Comparison of ENCODE assay signal across 24 cellular contexts in genomic region chr20:22723659-22724058, GRCh38.
DNase-seq lines count a peak whose midpoint lies in the region; ATAC-seq and TF ChIP-seq lines count a peak whose summit lies in the region.
"Had no signal": no experiment of that assay in that cellular context is flagged by ENCODE, and none has a peak within 500 bp of the region (broad histone marks: within the 10 kb centered on the region; RNA-seq: fewer than 3 reads in every experiment).

No MANE protein-coding gene starts in this region.

- no peaks in the 10 kb centered on the region for H3K9me3 ChIP-seq in left lung

- H3K27me3 ChIP-seq in left lung, result no peaks in the 10 kb centered on the region

- CTCF ChIA-PET in AG04449 (lab: Yijun Ruan, JAX) (interaction anchor here (0.9 to 1.2 kb wide), 3 partner anchors 31 to 617 kb away, joined by 3 to 5 read pairs (median 3); no protein-coding TSS in a partner anchor), RWPE1 (lab: Yijun Ruan, JAX) (interaction anchor here (0.6 to 1.0 kb wide), 4 partner anchors 32 to 1995 kb away, joined by 3 to 7 read pairs (median 4); no protein-coding TSS in a partner anchor)

- intact Hi-C loops in left lung (cut with DNase I), result no loop called here

- TF ChIP-seq CTCF in AG04449 (IDR thresholded peaks at IDR 0.05; ENCODE audit: insufficient read depth, low read length, missing control alignments) (no peak), LNCaP clone FGC (IDR thresholded peaks at IDR 0.05; ENCODE audit: control insufficient read depth, extremely low read depth, insufficient read depth) (peak; percentile 18; the same call in 1 of the 2 replicates), choroid plexus epithelial cell (conservative IDR thresholded peaks at IDR 0.05; ENCODE audit: low read depth, low read length) (peak; percentile 29), left lung (IDR thresholded peaks at IDR 0.05) (no peak), RWPE1 (conservative IDR thresholded peaks at IDR 0.05; ENCODE audit: low read depth) (no peak)

- H3K4me3 ChIP-seq in AG04449 (ENCODE audit: low read depth, low read length) (no peak overlapping the region), LNCaP clone FGC (ENCODE audit: low read depth, low read length) (no peak overlapping the region), choroid plexus epithelial cell (ENCODE audit: low read depth, low read length) (no peak overlapping the region), left lung (no peak overlapping the region)
- H3K4me3 ChIP-seq: skin epidermis had no signal

- peaks cover 0 to 18% of the 10 kb centered on the region in 2 donors for H3K4me1 ChIP-seq in left lung

- peak; percentile 85 for ATAC-seq in left lung
- ATAC-seq: esophagus mucosa, HCT116, WTC11 had no signal

- POLR2A ChIA-PET in AG04449 (lab: Yijun Ruan, JAX), result interaction anchor here (1.2 kb wide), 1 partner anchor 626 kb away, joined by 3 read pairs; no protein-coding TSS in a partner anchor
- POLR2A ChIA-PET in RWPE1 (lab: Yijun Ruan, JAX; ENCODE audit: low non-redundant PET), result no interaction called here

- DNase-seq in AG04449 (ENCODE audit: low read depth, low spot score) (peak; percentile 7), LNCaP clone FGC (ENCODE audit: low read depth) (no peak), choroid plexus epithelial cell (ENCODE audit: low read depth) (peak; percentile 72), left lung (no peak), RWPE1 (ENCODE audit: low spot score) (no peak), D341Med (ENCODE audit: low spot score) (no peak), cerebellar cortex (ENCODE audit: low spot score) (no peak), RKO (ENCODE audit: low spot score) (no peak)
- DNase-seq: activated CD4-positive, alpha-beta T cell treated with anti-CD3 and anti-CD28 coated beads, Interleukin-2, amount 50 U/mL, for 4 hours; activated CD8-positive, alpha-beta memory T cell treated with anti-CD3 and anti-CD28 coated beads, Interleukin-2, amount 50 U/mL, for 48 hours; activated naive CD8-positive, alpha-beta T cell treated with anti-CD3 and anti-CD28 coated beads for 36 hours; effector memory CD4-positive, alpha-beta T cell; EL; glutamatergic neuron; kidney glomerular epithelial cell; NCI-H1417 treated with DMSO at 0.1 percent for 48 hours; NCI-H446; OCI-M1; SHP77 treated with DMSO at 0.1 percent for 48 hours; T1000 had no signal

- no peaks in the 10 kb centered on the region for H3K36me3 ChIP-seq in left lung

- H3K27ac ChIP-seq in left lung, result peak overlapping the region in 1 of 2 donors; percentile 18
- no peak overlapping the region for H3K27ac ChIP-seq in RWPE1
- H3K27ac ChIP-seq: skin epidermis had no signal

Comparison
In these comparisons a context has a peak if more than half of its experiments do, and no peak if none do; other contexts are left out.
1. DNase-seq: peak in AG04449 (single experiment) and choroid plexus epithelial cell (single experiment); none in LNCaP clone FGC (single experiment), left lung (0 of 2), RWPE1 (single experiment), D341Med (single experiment), cerebellar cortex (single experiment) and RKO (single experiment).
2. CTCF ChIP-seq: peak in LNCaP clone FGC (single experiment) and choroid plexus epithelial cell (single experiment); none in AG04449 (single experiment), left lung (0 of 2) and RWPE1 (single experiment).